In the genomic region with DNA sequence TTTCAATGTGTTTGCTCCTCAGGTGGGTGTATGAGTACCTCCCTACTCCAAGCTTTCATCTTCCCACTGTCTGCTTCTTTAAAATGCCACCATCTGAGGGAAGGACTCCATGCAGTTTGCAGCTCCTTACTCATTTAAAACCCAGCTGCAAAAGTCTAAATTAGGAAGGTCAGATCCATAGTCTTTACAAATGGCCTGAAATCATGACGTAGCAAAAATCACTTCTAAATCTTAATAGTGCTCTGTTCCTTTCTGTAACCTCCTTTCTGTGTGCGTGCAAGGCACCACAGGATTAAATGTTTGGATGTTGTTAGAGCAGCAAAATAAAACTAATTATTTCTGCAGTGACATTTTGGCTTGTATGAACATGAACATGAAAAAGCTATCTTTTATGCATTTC, we compare ENCODE assay signal across 22 cellular contexts.
DNase-seq lines count a peak whose midpoint lies in the region; ATAC-seq, FAIRE-seq and TF ChIP-seq lines count a peak whose summit lies in the region.
"Had no signal": no experiment of that assay in that cellular context is flagged by ENCODE, and none has a peak within 500 bp of the region (broad histone marks: within the 10 kb centered on the region; RNA-seq: fewer than 3 reads in every experiment).

No MANE protein-coding gene starts in this region.

- H4K91ac ChIP-seq in trophoblast cell (ENCODE audit: low read depth, low read length): peak overlapping the region; percentile 61

- CTCF ChIA-PET in A549 (lab: Yijun Ruan, JAX): interaction anchor here (1.1 to 2.8 kb wide), 6 partner anchors 18 to 370 kb away, joined by 3 to 17 read pairs (median 6); partner anchors contain the start of gene IGFBP3

- no peak overlapping the region for H3K18ac ChIP-seq in trophoblast cell (ENCODE audit: low read length)

- H2BK5ac ChIP-seq in trophoblast cell (ENCODE audit: low read depth, low read length, poor library complexity): peak overlapping the region; percentile 78

- 88% methylated on average over 2 of the region's 2 CpGs for WGBS in A549 (ENCODE audit: missing lambda C conversion rate)
- WGBS in trophoblast cell (ENCODE audit: extremely low coverage, insufficient coverage, insufficient read length): no CpG with 5 or more reads among the region's 2 CpGs

- no peaks in the 10 kb centered on the region for H3K27me3 ChIP-seq in trophoblast cell (ENCODE audit: insufficient read depth, low read length)
- H3K27me3 ChIP-seq: BE2C; BLaER1 treated with 17β-estradiol and CSF1 and Interleukin-3, amounts not matched to agents 10 nM and 100 nM had no signal

- no peak overlapping the region for H4K8ac ChIP-seq in trophoblast cell (ENCODE audit: low read depth, low read length)

- no peak for TF ChIP-seq RAD21 in A549 (conservative IDR thresholded peaks at IDR 0.05 in 1 of 2, IDR thresholded peaks at IDR 0.05 in 1 of 2)

- no peaks in the 10 kb centered on the region for H3K36me3 ChIP-seq in trophoblast cell (ENCODE audit: control insufficient read depth in 1 of 2, insufficient read depth in 2 of 2, low read length in 2 of 2)
- H3K36me3 ChIP-seq: BE2C; BLaER1 treated with 17β-estradiol and CSF1 and Interleukin-3, amounts not matched to agents 10 nM and 100 nM had no signal

- H3K4me3 ChIP-seq in A549 (no peak overlapping the region), trophoblast cell (ENCODE audit: low read depth, low read length) (no peak overlapping the region)
- H3K4me3 ChIP-seq: BLaER1 treated with 17β-estradiol and CSF1 and Interleukin-3, amounts not matched to agents 10 nM and 100 nM; GM12878 had no signal

- no peak for TF ChIP-seq POLR2A in A549 (IDR thresholded peaks at IDR 0.05; ENCODE audit: low read length)

- H3K79me2 ChIP-seq in trophoblast cell (ENCODE audit: control insufficient read depth, insufficient read depth, low read length, poor library complexity): peaks cover 1% of the 10 kb centered on the region

- no peak for ATAC-seq in A549
- no peak for ATAC-seq in GM18858 (IDR thresholded peaks at IDR 0.05; ENCODE audit: unreplicated experiment)
- ATAC-seq in SK-N-SH treated with all-trans-retinoic acid at 6 μM for 48 hours: no peak
- ATAC-seq: GM12878 had no signal

- H3K4me1 ChIP-seq in A549 (peaks cover 23% of the 10 kb centered on the region; the same call in 2 of the 3 replicates), trophoblast cell (ENCODE audit: control insufficient read depth in 1 of 2, insufficient read depth in 2 of 2, low read length in 2 of 2) (peaks cover 22 to 35% of the 10 kb centered on the region in 2 experiments)

- H3K14ac ChIP-seq in trophoblast cell (ENCODE audit: low read length): no peak overlapping the region

- TF ChIP-seq CTCF in A549 (IDR thresholded peaks at IDR 0.05) (no peak), VCaP (conservative IDR thresholded peaks at IDR 0.05) (no peak)

- peak overlapping the region; percentile 79 for H2BK120ac ChIP-seq in trophoblast cell (ENCODE audit: insufficient read depth, low read length, poor library complexity)

- FAIRE-seq in A549 (lab: Jason Lieb, UNC): no peak
- FAIRE-seq: A204.1, D721Med, GM12878, H54 had no signal

- no peak overlapping the region for H3K23ac ChIP-seq in trophoblast cell (ENCODE audit: low read length)

- peak overlapping the region; percentile 94 for H2BK12ac ChIP-seq in trophoblast cell (ENCODE audit: low read length)

- H2AK5ac ChIP-seq in trophoblast cell (ENCODE audit: low read length): no peak overlapping the region

- H3K4ac ChIP-seq in trophoblast cell (ENCODE audit: low read depth, low read length): no peak overlapping the region

- no peaks in the 10 kb centered on the region for H3K9me3 ChIP-seq in A549
- H3K9me3 ChIP-seq in trophoblast cell (ENCODE audit: insufficient read depth, low read depth, low read length): no peaks in the 10 kb centered on the region
- H3K9me3 ChIP-seq: BE2C; BLaER1 treated with 17β-estradiol and CSF1 and Interleukin-3, amounts not matched to agents 10 nM and 100 nM had no signal

- no peak overlapping the region for H3K4me2 ChIP-seq in A549
- no peak overlapping the region for H3K4me2 ChIP-seq in trophoblast cell (ENCODE audit: low read length)
- H3K4me2 ChIP-seq: BLaER1 treated with 17β-estradiol and CSF1 and Interleukin-3, amounts not matched to agents 10 nM and 100 nM had no signal

- DNase-seq in A549 (ENCODE audit: low read depth in 1 of 2, low spot score in 1 of 2) (no peak), trophoblast cell (no peak), cerebellum (ENCODE audit: low spot score) (no peak)
- DNase-seq: ACHN; AML-193; BE2C; CD4-positive, alpha-beta T cell; CD8-positive, alpha-beta memory T cell; DMS 273 treated with DMSO at 0.1 percent for 48 hours; DMS79; EL; GDM1; GOT3; HCEC 1CT had no signal

- no peak overlapping the region for H3K9ac ChIP-seq in trophoblast cell (ENCODE audit: low read length)
- H3K9ac ChIP-seq: BLaER1 treated with 17β-estradiol and CSF1 and Interleukin-3, amounts not matched to agents 10 nM and 100 nM had no signal

- H2AFZ ChIP-seq in trophoblast cell (ENCODE audit: insufficient read depth, low read length, poor library complexity): no peak overlapping the region

- POLR2A ChIA-PET in A549 (lab: Yijun Ruan, JAX): no interaction called here

- H3K79me1 ChIP-seq in trophoblast cell (ENCODE audit: low read length): peaks cover 49% of the 10 kb centered on the region

- no peak for TF ChIP-seq EP300 in A549 (IDR thresholded peaks at IDR 0.05)

- 0 out of 6 replicates have a peak overlapping the region, but pooled peaks of 1 of the 2 experiments have one; percentile 27 for H3K27ac ChIP-seq in A549
- H3K27ac ChIP-seq in VCaP: peak overlapping the region; percentile 4; the same call in 1 of the 2 replicates
- no peak overlapping the region for H3K27ac ChIP-seq in trophoblast cell (ENCODE audit: low read depth, low read length)
- H3K27ac ChIP-seq: BLaER1 treated with 17β-estradiol and CSF1 and Interleukin-3, amounts not matched to agents 10 nM and 100 nM had no signal

- no peak overlapping the region for H4K12ac ChIP-seq in trophoblast cell (ENCODE audit: low read depth, low read length)

TF ChIP-seq in A549, 52 proteins besides CTCF, POLR2A, EP300 and RAD21:
- TF ChIP-seq CHD2 (IDR thresholded peaks at IDR 0.05; ENCODE audit: low read length, partially characterized antibody) (no peak), MAFK (IDR thresholded peaks at IDR 0.05; ENCODE audit: partially characterized antibody) (peak; percentile 74), NFE2L2 (conservative IDR thresholded peaks at IDR 0.05; ENCODE audit: low read length) (peak; percentile 34; the same call in 1 of the 2 replicates)

TF ChIP-seq in SK-N-SH treated with all-trans-retinoic acid at 6 μM for 48 hours, 23 proteins besides CTCF, POLR2A, EP300 and RAD21 (continues in another document):
- TF ChIP-seq, protein P1, sequence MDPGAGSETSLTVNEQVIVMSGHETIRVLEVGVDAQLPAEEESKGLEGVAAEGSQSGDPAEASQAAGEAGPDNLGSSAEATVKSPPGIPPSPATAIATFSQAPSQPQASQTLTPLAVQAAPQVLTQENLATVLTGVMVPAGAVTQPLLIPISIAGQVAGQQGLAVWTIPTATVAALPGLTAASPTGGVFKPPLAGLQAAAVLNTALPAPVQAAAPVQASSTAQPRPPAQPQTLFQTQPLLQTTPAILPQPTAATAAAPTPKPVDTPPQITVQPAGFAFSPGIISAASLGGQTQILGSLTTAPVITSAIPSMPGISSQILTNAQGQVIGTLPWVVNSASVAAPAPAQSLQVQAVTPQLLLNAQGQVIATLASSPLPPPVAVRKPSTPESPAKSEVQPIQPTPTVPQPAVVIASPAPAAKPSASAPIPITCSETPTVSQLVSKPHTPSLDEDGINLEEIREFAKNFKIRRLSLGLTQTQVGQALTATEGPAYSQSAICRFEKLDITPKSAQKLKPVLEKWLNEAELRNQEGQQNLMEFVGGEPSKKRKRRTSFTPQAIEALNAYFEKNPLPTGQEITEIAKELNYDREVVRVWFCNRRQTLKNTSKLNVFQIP (CRISPR knock-in tag; IDR thresholded peaks at IDR 0.05; ENCODE audit: borderline replicate concordance, low read depth): no peak
- no peak for TF ChIP-seq ZFP3 (CRISPR knock-in tag; IDR thresholded peaks at IDR 0.05)
- TF ChIP-seq, protein P2, sequence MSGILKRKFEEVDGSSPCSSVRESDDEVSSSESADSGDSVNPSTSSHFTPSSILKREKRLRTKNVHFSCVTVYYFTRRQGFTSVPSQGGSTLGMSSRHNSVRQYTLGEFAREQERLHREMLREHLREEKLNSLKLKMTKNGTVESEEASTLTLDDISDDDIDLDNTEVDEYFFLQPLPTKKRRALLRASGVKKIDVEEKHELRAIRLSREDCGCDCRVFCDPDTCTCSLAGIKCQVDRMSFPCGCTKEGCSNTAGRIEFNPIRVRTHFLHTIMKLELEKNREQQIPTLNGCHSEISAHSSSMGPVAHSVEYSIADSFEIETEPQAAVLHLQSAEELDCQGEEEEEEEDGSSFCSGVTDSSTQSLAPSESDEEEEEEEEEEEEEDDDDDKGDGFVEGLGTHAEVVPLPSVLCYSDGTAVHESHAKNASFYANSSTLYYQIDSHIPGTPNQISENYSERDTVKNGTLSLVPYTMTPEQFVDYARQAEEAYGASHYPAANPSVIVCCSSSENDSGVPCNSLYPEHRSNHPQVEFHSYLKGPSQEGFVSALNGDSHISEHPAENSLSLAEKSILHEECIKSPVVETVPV (CRISPR knock-in tag; IDR thresholded peaks at IDR 0.05): no peak
- TF ChIP-seq CREB5 (CRISPR knock-in tag; IDR thresholded peaks at IDR 0.05; ENCODE audit: low read depth): no peak
- no peak for TF ChIP-seq CSDC2 (CRISPR knock-in tag; IDR thresholded peaks at IDR 0.05)
- TF ChIP-seq TCF4 (CRISPR knock-in tag; IDR thresholded peaks at IDR 0.05; ENCODE audit: borderline replicate concordance): no peak
- TF ChIP-seq PPARA (CRISPR knock-in tag; IDR thresholded peaks at IDR 0.05; ENCODE audit: borderline replicate concordance): no peak
- no peak for TF ChIP-seq ZNF8 (CRISPR knock-in tag; IDR thresholded peaks at IDR 0.05)
- TF ChIP-seq RARB (CRISPR knock-in tag; IDR thresholded peaks at IDR 0.05): no peak
- TF ChIP-seq SNAI2 (CRISPR knock-in tag; IDR thresholded peaks at IDR 0.05): no peak
- no peak for TF ChIP-seq ARNTL (CRISPR knock-in tag; IDR thresholded peaks at IDR 0.05; ENCODE audit: borderline replicate concordance, low read depth)
- no peak for TF ChIP-seq ZNF70 (CRISPR knock-in tag; IDR thresholded peaks at IDR 0.05)
- TF ChIP-seq BACH2 (CRISPR knock-in tag; IDR thresholded peaks at IDR 0.05; ENCODE audit: borderline replicate concordance): no peak
- no peak for TF ChIP-seq GLIS3 (CRISPR knock-in tag; IDR thresholded peaks at IDR 0.05)
